In the genomic region with DNA sequence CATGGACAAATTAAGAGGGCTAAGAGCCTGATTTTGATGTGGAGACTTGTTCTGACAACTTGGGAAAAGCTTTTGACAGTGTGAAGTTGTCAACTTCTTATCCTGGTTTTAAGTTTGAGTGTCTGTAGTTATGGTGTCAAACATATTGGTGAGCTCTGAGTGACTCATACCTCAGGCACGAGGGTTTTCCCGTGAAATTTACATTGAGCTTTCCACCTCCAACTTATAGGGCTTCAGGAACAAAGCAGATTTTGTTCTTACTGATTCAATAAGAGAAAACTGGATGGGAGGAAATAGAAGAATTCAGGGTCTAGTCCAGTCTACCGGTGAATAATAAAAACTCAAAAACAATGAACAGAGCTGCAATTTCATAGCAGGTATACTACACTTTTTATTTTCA, we compare ENCODE assay signal across 12 cellular contexts. TPM values are rescaled to one million over a fixed set of nuclear protein-coding genes. Genes with fewer than 3 reads are reported as not detected.
DNase-seq lines count a peak whose midpoint lies in the region; FAIRE-seq and TF ChIP-seq lines count a peak whose summit lies in the region.
"Not testable (repeated sequence)": the region's sequence is repeated elsewhere in the genome, so short reads cannot be mapped to it uniquely, and the experiment has no call there.
"Had no signal": no experiment of that assay in that cellular context is flagged by ENCODE, and none has a peak within 500 bp of the region (broad histone marks: within the 10 kb centered on the region; RNA-seq: fewer than 3 reads in every experiment).

No MANE protein-coding gene starts in this region.

- H3K9me3 ChIP-seq in GM23248 (ENCODE audit: low read depth); SK-N-SH; keratinocyte (ENCODE audit: control insufficient read depth, low read depth, low read length): not testable (repeated sequence)

- not testable (repeated sequence) for H3K4me1 ChIP-seq in GM23248 (ENCODE audit: insufficient read depth); SK-N-SH (ENCODE audit: control insufficient read depth in 1 of 2, insufficient read depth in 2 of 2, low read depth in 1 of 2, low read length in 1 of 2); keratinocyte (ENCODE audit: control insufficient read depth, extremely low read depth, insufficient read depth, low read length)

- in situ Hi-C loops in GM23248 (cut with MboI) = not testable (repeated sequence)

- 63 to 67% methylated on average over 3 of the region's 3 CpGs for WGBS in GM23248 (ENCODE audit: low coverage in 1 of 2, low lambda C conversion rate in 2 of 2, missing lambda C conversion rate in 2 of 2), 2 experiments
- WGBS in SK-N-SH (ENCODE audit: low lambda C conversion rate) = 3% methylated on average over 3 of the region's 3 CpGs

- POLR2A ChIA-PET in SK-N-SH (lab: Yijun Ruan, JAX) = not testable (repeated sequence)
- POLR2A ChIA-PET in MCF 10A (lab: Yijun Ruan, JAX) = interaction anchor here (0.6 kb wide), 1 partner anchor 15 kb away, joined by 3 read pairs; no protein-coding TSS in a partner anchor

- not testable (repeated sequence) for H3K27ac ChIP-seq in GM23248; SK-N-SH (ENCODE audit: low read depth in 2 of 2, low read length in 1 of 2)
- H3K27ac ChIP-seq in keratinocyte (ENCODE audit: control insufficient read depth, insufficient read depth, low read length) = peak overlapping the region; percentile 17

- H3K4me3 ChIP-seq in GM23248; SK-N-SH (ENCODE audit: low read depth in 2 of 2, low read length in 1 of 2); epithelial cell of esophagus (ENCODE audit: low read length); keratinocyte (ENCODE audit: control insufficient read depth in 2 of 3, extremely low read depth in 1 of 3, insufficient read depth in 2 of 3, low read depth in 1 of 3, low read length in 3 of 3): not testable (repeated sequence)

- not testable (repeated sequence) for H3K9me1 ChIP-seq in keratinocyte (ENCODE audit: control insufficient read depth, extremely low read depth, insufficient read depth, low read length)

- BruUV-seq in MCF 10A (replicated peaks; lab: Mats Ljungman, UMichigan) = not testable (repeated sequence)

- not testable (repeated sequence) for H3K27ac Mint-ChIP-seq in MCF 10A (ENCODE audit: low read depth, unreplicated experiment)

- intact Hi-C loops in MCF 10A (cut with micrococcal nuclease) = not testable (repeated sequence)

- not testable (repeated sequence) for TF ChIP-seq CTCF in SK-N-SH (IDR thresholded peaks at IDR 0.05); MCF 10A (IDR thresholded peaks at IDR 0.05; ENCODE audit: unreplicated experiment); epithelial cell of esophagus (IDR thresholded peaks at IDR 0.05; ENCODE audit: insufficient read depth, low read depth, low read length, missing control alignments); keratinocyte (optimal IDR thresholded peaks at IDR 0.05 in 1 of 3, IDR thresholded peaks at IDR 0.05 in 1 of 3, conservative IDR thresholded peaks at IDR 0.05 in 1 of 3; ENCODE audit: extremely low read depth in 1 of 3, insufficient read depth in 2 of 3, low read length in 3 of 3)

- not testable (repeated sequence) for H3K27me3 Mint-ChIP-seq in MCF 10A (ENCODE audit: insufficient read depth, unreplicated experiment)

- dilution Hi-C loops in keratinocyte (cut with MboI; ENCODE audit: extremely low pct_ligation_motif_present, low sequenced_read_pairs) = not testable (repeated sequence)

- H3K27me3 ChIP-seq in GM23248 (replicated peaks; ENCODE audit: insufficient read depth); SK-N-SH (ENCODE audit: insufficient read depth); keratinocyte (ENCODE audit: control insufficient read depth, extremely low read depth, insufficient read depth, low read length): not testable (repeated sequence)

- H3K79me2 ChIP-seq in GM23248 (ENCODE audit: insufficient read depth); SK-N-SH (ENCODE audit: insufficient read depth); keratinocyte (ENCODE audit: control insufficient read depth, insufficient read depth, low read length): not testable (repeated sequence)

- H3K9me2 ChIP-seq in GM23248 (ENCODE audit: insufficient read depth); SK-N-SH: not testable (repeated sequence)

- not testable (repeated sequence) for H3K9me3 Mint-ChIP-seq in MCF 10A (ENCODE audit: unreplicated experiment)

- DNase-seq in Daoy (ENCODE audit: low read depth) (peak; percentile 57), GM23248 (peak; percentile 8), HT1080 (ENCODE audit: low read depth) (peak; percentile 71), NCI-H226 (peak; percentile 51), MCF 10A (ENCODE audit: unreplicated experiment) (peak; percentile 17), epithelial cell of esophagus (ENCODE audit: low read depth) (peak; percentile 65)
- not testable (repeated sequence) for DNase-seq in SK-N-SH; keratinocyte (ENCODE audit: low read depth, low spot score)

- not testable (repeated sequence) for H3F3A ChIP-seq in GM23248 (ENCODE audit: insufficient read depth); SK-N-SH (replicated peaks; ENCODE audit: insufficient read depth)

- CTCF ChIA-PET in SK-N-SH (lab: Yijun Ruan, JAX); MCF 10A (lab: Yijun Ruan, JAX): not testable (repeated sequence)

- not testable (repeated sequence) for H4K20me1 ChIP-seq in GM23248 (ENCODE audit: insufficient read depth); SK-N-SH (ENCODE audit: insufficient read depth); keratinocyte (ENCODE audit: control insufficient read depth, extremely low read depth, insufficient read depth, low read length)

- H3K4me1 Mint-ChIP-seq in MCF 10A (ENCODE audit: insufficient read depth, unreplicated experiment) = not testable (repeated sequence)

- TF ChIP-seq EP300 in SK-N-SH (IDR thresholded peaks at IDR 0.05; ENCODE audit: borderline replicate concordance in 1 of 2, low read depth in 1 of 2, low read length in 1 of 2) = not testable (repeated sequence)

- not testable (repeated sequence) for H3K4me3 Mint-ChIP-seq in MCF 10A (ENCODE audit: unreplicated experiment)

- H2AFZ ChIP-seq in GM23248; SK-N-SH (ENCODE audit: low read depth): not testable (repeated sequence)
- peak overlapping the region; percentile 40 for H2AFZ ChIP-seq in keratinocyte (ENCODE audit: control insufficient read depth, low read length)

- peak; percentile 34 for FAIRE-seq in keratinocyte (lab: Jason Lieb, UNC)

- not testable (repeated sequence) for H3K36me3 ChIP-seq in GM23248 (ENCODE audit: low read depth); SK-N-SH (replicated peaks in 1 of 2; ENCODE audit: control insufficient read depth in 1 of 2, insufficient read depth in 2 of 2, low read length in 1 of 2); keratinocyte (ENCODE audit: control insufficient read depth in 2 of 2, extremely low read depth in 1 of 2, insufficient read depth in 2 of 2, low read length in 2 of 2)

- TF ChIP-seq RAD21 in SK-N-SH (IDR thresholded peaks at IDR 0.05; ENCODE audit: low read length) = not testable (repeated sequence)

- not testable (repeated sequence) for H3K4me2 ChIP-seq in GM23248 (ENCODE audit: unreplicated experiment); SK-N-SH
- H3K4me2 ChIP-seq in keratinocyte (ENCODE audit: control insufficient read depth, extremely low read depth, insufficient read depth, low read depth, low read length) = peak overlapping the region; percentile 16

- not testable (repeated sequence) for H3K9ac ChIP-seq in GM23248; SK-N-SH; keratinocyte (ENCODE audit: control insufficient read depth, extremely low read depth, insufficient read depth, low read length)

- not testable (repeated sequence) for H3K36me3 Mint-ChIP-seq in MCF 10A (ENCODE audit: insufficient read depth, unreplicated experiment)

RNA-seq across cellular contexts. Expression of a gene that starts 30.2 kb away (rescaled TPM):
- 0.27 and 0.69 TPM in 2 replicates for total RNA-seq in Daoy (2014; rRNA removed; shearing (Covaris generic))
- total RNA-seq in GM23248 (2014; rRNA removed; shearing (Covaris generic)) = 104 and 105 TPM in 2 replicates
- polyA plus RNA-seq in GM23248 (2016; fragmentation: Nextera tagmentation; extraction: Ambion mirVana) (171 and 174 TPM in 2 replicates), SK-N-SH (2012; rRNA removed) (175 and 311 TPM in 2 replicates), keratinocyte (0.10 to 0.27 TPM (median 0.15 TPM) in 3 replicates)
- not detected in 2 replicates for total RNA-seq in HT1080 (2014; rRNA removed; shearing (Covaris generic))
- 0.12 TPM in 1 of 2 replicates, not detected in the other for polyA plus RNA-seq in HT1080 (2015; cell fraction: cytosol; rRNA removed)
- not detected in 2 replicates for polyA plus RNA-seq in HT1080 (2015; cell fraction: nucleus; rRNA removed)
- polyA plus RNA-seq in SK-N-SH (2012; cell fraction: cytosol; rRNA removed) = 173 and 177 TPM in 2 replicates
- 423 and 650 TPM in 2 replicates for polyA plus RNA-seq in SK-N-SH (2012; cell fraction: nucleus; rRNA removed)
- total RNA-seq in MCF 10A (2022) = 3.9 and 14.0 TPM in 2 replicates
- polyA plus RNA-seq in keratinocyte (2011; ENCODE audit: low read depth) = 3.2 TPM
- polyA plus RNA-seq in keratinocyte (2011; cell fraction: cytosol; rRNA removed) = 0.40 TPM in 1 of 2 replicates, not detected in the other
- 0.78 and 0.81 TPM in 2 replicates for polyA plus RNA-seq in keratinocyte (2011; cell fraction: nucleus; rRNA removed)
- polyA plus RNA-seq in keratinocyte (2012; ENCODE audit: low replicate concordance) = 0.16 and 8.5 TPM in 2 replicates
- polyA minus RNA-seq in keratinocyte = not detected in 3 replicates
- polyA minus RNA-seq in keratinocyte (2011; cell fraction: cytosol; rRNA and poly(A)+ RNA removed) = not detected
- polyA minus RNA-seq in keratinocyte (2011; cell fraction: nucleus; rRNA and poly(A)+ RNA removed) = 0.84 TPM in 1 of 2 replicates, not detected in the other
- total RNA-seq: A673; Caco-2; CD8-positive, alpha-beta T cell had no signal
- polyA plus RNA-seq: CD14-positive monocyte had no signal

RNA-seq across cellular contexts. Expression of a gene that starts 33.6 kb away (rescaled TPM):
- 0.29 and 0.60 TPM in 2 replicates for total RNA-seq in Daoy (2014; rRNA removed; shearing (Covaris generic))
- total RNA-seq in GM23248 (2014; rRNA removed; shearing (Covaris generic)) = 0.32 TPM in 1 of 2 replicates, not detected in the other
- polyA plus RNA-seq in GM23248 (2016; fragmentation: Nextera tagmentation; extraction: Ambion mirVana) = 1.1 and 1.6 TPM in 2 replicates
- total RNA-seq in HT1080 (2014; rRNA removed; shearing (Covaris generic)) = 0.14 and 0.40 TPM in 2 replicates
- 0.05 and 0.16 TPM in 2 replicates for polyA plus RNA-seq in HT1080 (2015; cell fraction: cytosol; rRNA removed)
- 0.11 and 0.17 TPM in 2 replicates for polyA plus RNA-seq in HT1080 (2015; cell fraction: nucleus; rRNA removed)
- polyA plus RNA-seq in SK-N-SH (2012; rRNA removed) = 0.72 and 1.0 TPM in 2 replicates
- 0.70 and 0.76 TPM in 2 replicates for polyA plus RNA-seq in SK-N-SH (2012; cell fraction: cytosol; rRNA removed)
- polyA plus RNA-seq in SK-N-SH (2012; cell fraction: nucleus; rRNA removed) = 0.47 and 0.71 TPM in 2 replicates
- not detected in 2 replicates for total RNA-seq in MCF 10A (2022)
- polyA plus RNA-seq in keratinocyte = 0.10 to 0.22 TPM (median 0.14 TPM) in 3 replicates
- 0.41 TPM for polyA plus RNA-seq in keratinocyte (2011; ENCODE audit: low read depth)
- polyA plus RNA-seq in keratinocyte (2011; cell fraction: cytosol; rRNA removed) = 0.12 and 0.21 TPM in 2 replicates
- polyA plus RNA-seq in keratinocyte (2011; cell fraction: nucleus; rRNA removed) = 0.19 and 0.27 TPM in 2 replicates
- 0.14 and 2.2 TPM in 2 replicates for polyA plus RNA-seq in keratinocyte (2012; ENCODE audit: low replicate concordance)
- 0.36 TPM in 1 of 3 replicates, not detected in the others for polyA minus RNA-seq in keratinocyte
- polyA minus RNA-seq in keratinocyte (2011; cell fraction: cytosol; rRNA and poly(A)+ RNA removed) = not detected
- 0.21 and 0.31 TPM in 2 replicates for polyA minus RNA-seq in keratinocyte (2011; cell fraction: nucleus; rRNA and poly(A)+ RNA removed)
- total RNA-seq: A673; Caco-2; CD8-positive, alpha-beta T cell had no signal
- polyA plus RNA-seq: CD14-positive monocyte had no signal

RNA-seq across cellular contexts. Expression of a gene that starts 49.4 kb away (rescaled TPM):
- total RNA-seq in Daoy (2014; rRNA removed; shearing (Covaris generic)) = 0.80 and 5.1 TPM in 2 replicates
- total RNA-seq in GM23248 (2014; rRNA removed; shearing (Covaris generic)) = 430 and 534 TPM in 2 replicates
- polyA plus RNA-seq in GM23248 (2016; fragmentation: Nextera tagmentation; extraction: Ambion mirVana) (1,012 and 1,019 TPM in 2 replicates), SK-N-SH (2012; rRNA removed) (70.3 and 133 TPM in 2 replicates), keratinocyte (5.2 to 10.2 TPM (median 7.8 TPM) in 3 replicates)
- total RNA-seq in HT1080 (2014; rRNA removed; shearing (Covaris generic)) = 0.21 and 0.40 TPM in 2 replicates
- polyA plus RNA-seq in HT1080 (2015; cell fraction: cytosol; rRNA removed) = 0.57 and 0.70 TPM in 2 replicates
- 2.8 and 3.3 TPM in 2 replicates for polyA plus RNA-seq in HT1080 (2015; cell fraction: nucleus; rRNA removed)
- polyA plus RNA-seq in SK-N-SH (2012; cell fraction: cytosol; rRNA removed) = 98.7 and 111 TPM in 2 replicates
- 63.1 and 123 TPM in 2 replicates for polyA plus RNA-seq in SK-N-SH (2012; cell fraction: nucleus; rRNA removed)
- total RNA-seq in MCF 10A (2022) = not detected in 2 replicates
- 12.9 TPM for polyA plus RNA-seq in keratinocyte (2011; ENCODE audit: low read depth)
- 7.7 and 13.9 TPM in 2 replicates for polyA plus RNA-seq in keratinocyte (2011; cell fraction: cytosol; rRNA removed)
- polyA plus RNA-seq in keratinocyte (2011; cell fraction: nucleus; rRNA removed) = 37.4 and 39.1 TPM in 2 replicates
- polyA plus RNA-seq in keratinocyte (2012; ENCODE audit: low replicate concordance) = 7.5 and 34.0 TPM in 2 replicates
- 1.9 to 2.9 TPM (median 2.4 TPM) in 3 replicates for polyA minus RNA-seq in keratinocyte
- polyA minus RNA-seq in keratinocyte (2011; cell fraction: cytosol; rRNA and poly(A)+ RNA removed) = 10.4 TPM
- 13.2 and 15.1 TPM in 2 replicates for polyA minus RNA-seq in keratinocyte (2011; cell fraction: nucleus; rRNA and poly(A)+ RNA removed)
- total RNA-seq: A673; CD8-positive, alpha-beta T cell had no signal
- polyA plus RNA-seq: CD14-positive monocyte had no signal

Comparison
In these comparisons a context has a peak if more than half of its experiments do, and no peak if none do; other contexts are left out.
1. RNA of a gene that starts 49.4 kb away (total RNA-seq): 430 to 534 TPM in GM23248; 0.80 to 5.1 TPM in Daoy, 0.21 to 0.40 TPM in HT1080 and not detected in MCF 10A; every median in the first group is over 10 times any median in the second.